24 cellular contexts compared by ENCODE assay signal in the genomic region with DNA sequence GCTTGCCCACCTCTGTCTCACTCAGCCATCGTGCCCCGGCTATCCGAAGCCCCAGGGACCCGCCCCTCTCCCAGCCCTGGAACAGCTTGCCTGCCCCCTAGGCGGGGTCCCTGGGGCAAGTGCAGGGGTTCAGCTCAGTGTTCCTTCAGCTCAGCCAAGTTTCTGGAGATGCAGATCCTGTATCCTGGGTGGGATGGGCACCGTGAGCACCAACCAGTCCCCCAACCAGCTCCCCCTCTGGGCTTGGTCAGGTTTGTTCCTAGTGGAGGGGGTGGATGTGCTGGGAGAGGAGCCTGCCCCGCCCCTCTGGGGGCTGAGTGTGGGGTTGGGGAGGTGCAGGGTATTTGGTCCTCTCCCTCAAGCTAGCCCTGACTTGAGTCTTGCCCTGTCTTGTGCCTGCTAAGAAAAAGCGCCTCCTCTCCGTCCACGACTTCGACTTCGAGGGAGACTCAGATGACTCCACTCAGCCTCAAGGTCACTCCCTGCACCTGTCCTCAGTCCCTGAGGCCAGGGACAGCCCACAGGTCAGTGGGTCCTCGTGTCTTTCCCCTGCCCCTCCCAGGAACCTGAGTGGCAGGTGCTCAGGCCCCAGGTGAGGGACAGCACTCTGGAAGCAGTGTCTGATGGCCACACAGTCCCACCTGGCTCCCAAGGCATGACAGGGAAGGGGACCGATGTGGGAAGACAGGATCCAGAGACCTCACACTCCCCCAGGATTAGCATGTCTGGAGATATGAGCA. TPM values are rescaled to one million over a fixed set of nuclear protein-coding genes. Genes with fewer than 3 reads are reported as not detected.
"Had no signal": no experiment of that assay in that cellular context is flagged by ENCODE, and none has a peak within 500 bp of the region (broad histone marks: within the 10 kb centered on the region; RNA-seq: fewer than 3 reads in every experiment).

No MANE protein-coding gene starts in this region.

- DNase-seq: activated CD4-positive, alpha-beta T cell treated with anti-CD3 and anti-CD28 coated beads for 4 hours; activated CD8-positive, alpha-beta memory T cell treated with anti-CD3 and anti-CD28 coated beads, Interleukin-2, amount 50 U/mL, for 48 hours; activated CD8-positive, alpha-beta T cell treated with anti-CD3 and anti-CD28 coated beads for 36 hours; activated naive CD4-positive, alpha-beta T cell treated with anti-CD3 and anti-CD28 coated beads, Interleukin-2, amount 50 U/mL, for 16 hours; activated naive CD8-positive, alpha-beta T cell treated with anti-CD3 and anti-CD28 coated beads, Interleukin-2, amount 10 ng/mL, durations not matched to agents 7 days and 5 days; activated T-cell treated with anti-CD3 and anti-CD28 coated beads, Interleukin-2, amount 50 U/mL, for 1 hour; adrenal gland; anterior cingulate cortex; Kasumi-1; KBM-7; NCI-H1105 treated with DMSO at 0.1 percent for 48 hours; NCI-H1436 treated with DMSO at 0.1 percent for 48 hours; NCI-H187; NCI-H2081; NCI-H510A treated with DMSO at 0.1 percent for 48 hours; NCI-H69; NK-92 treated with Interleukin-12 subunit alpha and Interleukin-12 subunit beta, amount 100 ng/mL, for 24 hours; OCI-M1; SHP77 treated with DMSO at 0.1 percent for 48 hours had no signal

- ATAC-seq: activated CD4-positive, CD25-positive, alpha-beta regulatory T cell treated with anti-CD3 and anti-CD28 coated beads, Interleukin-2, amount 50 U/mL, for 24 hours; activated CD8-positive, alpha-beta T cell treated with anti-CD3 and anti-CD28 coated beads for 36 hours had no signal

- H3K4me3 Mint-ChIP-seq: activated CD8-positive, alpha-beta T cell treated with anti-CD3 and anti-CD28 coated beads for 36 hours; activated naive CD8-positive, alpha-beta T cell treated with anti-CD3 and anti-CD28 coated beads, Interleukin-2, amount 10 ng/mL, durations not matched to agents 7 days and 5 days; brain; T-helper 1 cell treated with Interleukin-12 subunit alpha and Interleukin-12 subunit beta and Interleukin-4 antibody, amounts not matched to agents 30 μg/mL and 1 μg/mL, for 36 hours had no signal

- H3K4me1 ChIP-seq: adrenal gland had no signal

- H3K9me3 Mint-ChIP-seq: activated CD8-positive, alpha-beta T cell treated with anti-CD3 and anti-CD28 coated beads for 36 hours; activated naive CD8-positive, alpha-beta T cell treated with anti-CD3 and anti-CD28 coated beads, Interleukin-2, amount 10 ng/mL, durations not matched to agents 7 days and 5 days; T-helper 1 cell treated with Interleukin-12 subunit alpha and Interleukin-12 subunit beta and Interleukin-4 antibody, amounts not matched to agents 30 μg/mL and 1 μg/mL, for 36 hours had no signal

- H3K27ac ChIP-seq: adrenal gland had no signal

- H3K36me3 Mint-ChIP-seq: activated naive CD8-positive, alpha-beta T cell treated with anti-CD3 and anti-CD28 coated beads, Interleukin-2, amount 10 ng/mL, durations not matched to agents 7 days and 5 days; brain had no signal

- H3K27me3 Mint-ChIP-seq: activated CD8-positive, alpha-beta T cell treated with anti-CD3 and anti-CD28 coated beads for 36 hours; activated naive CD8-positive, alpha-beta T cell treated with anti-CD3 and anti-CD28 coated beads, Interleukin-2, amount 10 ng/mL, durations not matched to agents 7 days and 5 days had no signal

- H3K4me1 Mint-ChIP-seq: activated naive CD8-positive, alpha-beta T cell treated with anti-CD3 and anti-CD28 coated beads, Interleukin-2, amount 10 ng/mL, durations not matched to agents 7 days and 5 days had no signal

- H3K27me3 ChIP-seq: adrenal gland, Peyer's patch had no signal

- H3K9me3 ChIP-seq: adrenal gland, Peyer's patch had no signal

- H3K36me3 ChIP-seq: adrenal gland, Peyer's patch had no signal

- H3K4me3 ChIP-seq: adrenal gland, Peyer's patch had no signal

- H3K27ac Mint-ChIP-seq: activated CD8-positive, alpha-beta T cell treated with anti-CD3 and anti-CD28 coated beads for 36 hours; activated naive CD8-positive, alpha-beta T cell treated with anti-CD3 and anti-CD28 coated beads, Interleukin-2, amount 10 ng/mL, durations not matched to agents 7 days and 5 days; brain; T-helper 1 cell treated with Interleukin-12 subunit alpha and Interleukin-12 subunit beta and Interleukin-4 antibody, amounts not matched to agents 30 μg/mL and 1 μg/mL, for 36 hours had no signal

RNA-seq across cellular contexts. Expression of a gene that starts 32.6 kb away (rescaled TPM):
- total RNA-seq: activated CD8-positive, alpha-beta T cell treated with anti-CD3 and anti-CD28 coated beads for 36 hours; activated naive CD8-positive, alpha-beta T cell treated with anti-CD3 and anti-CD28 coated beads, Interleukin-2, amount 10 ng/mL, durations not matched to agents 7 days and 5 days had no signal

RNA-seq across cellular contexts. Expression of a gene that starts 46.7 kb away (rescaled TPM):
- total RNA-seq: activated CD8-positive, alpha-beta T cell treated with anti-CD3 and anti-CD28 coated beads for 36 hours; activated naive CD8-positive, alpha-beta T cell treated with anti-CD3 and anti-CD28 coated beads, Interleukin-2, amount 10 ng/mL, durations not matched to agents 7 days and 5 days; adrenal gland; Peyer's patch; SK-MEL-5 had no signal
- polyA plus RNA-seq: adrenal gland had no signal
